In genomic region chr3:111621535-111621934, GRCh38 we compare ENCODE assay signal across 1 cellular context.
TF ChIP-seq lines count a peak whose summit lies in the region.

No MANE protein-coding gene starts in this region.

TF ChIP-seq in IMR-90, 13 proteins besides CTCF, POLR2A, EP300 and RAD21 (continued from another document):
- TF ChIP-seq ELK1 (IDR thresholded peaks at IDR 0.05; ENCODE audit: borderline replicate concordance, low read depth, low read length) (no peak), CEBPB (IDR thresholded peaks at IDR 0.05; ENCODE audit: low read depth, low read length) (no peak), SMC3 (IDR thresholded peaks at IDR 0.05; ENCODE audit: low read depth, low read length) (no peak)
TF ChIP-seq in IMR-90: peak in this region for 0.
